Comparison of ENCODE assay signal across 8 cellular contexts in genomic region chr2:42361728-42362298, GRCh38. TPM values are rescaled to one million over a fixed set of nuclear protein-coding genes. Genes with fewer than 3 reads are reported as not detected.
DNase-seq lines count a peak whose midpoint lies in the region; ATAC-seq and TF ChIP-seq lines count a peak whose summit lies in the region.

No MANE protein-coding gene starts in this region.

- in situ Hi-C loops in IMR-90 (cut with MboI; ENCODE audit: low sequenced_read_pairs), result no loop called here

- H3K27ac ChIP-seq in IMR-90 (ENCODE audit: insufficient read depth, low read length), result no peak overlapping the region

- H4K5ac ChIP-seq in IMR-90 (ENCODE audit: low read depth, low read length), result no peak overlapping the region

- H2BK15ac ChIP-seq in IMR-90 (ENCODE audit: low read depth, low read length), result no peak overlapping the region

- H3K4me2 ChIP-seq in IMR-90 (ENCODE audit: low read depth, low read length), result peak overlapping the region; percentile 88

- H2BK120ac ChIP-seq in IMR-90 (ENCODE audit: low read depth, low read length), result no peak overlapping the region

- ATAC-seq in IMR-90 (ENCODE audit: low read depth) (peak; percentile 0; the same call in 1 of the 2 replicates), naive B cell (ENCODE audit: low read depth in 2 of 2) (no peak), HG03521 (IDR thresholded peaks at IDR 0.05; ENCODE audit: unreplicated experiment) (no peak)

- peaks cover 11 to 31% of the 10 kb centered on the region in 2 experiments for H3K79me1 ChIP-seq in IMR-90 (ENCODE audit: low read depth in 1 of 2, low read length in 2 of 2)

- H3K23ac ChIP-seq in IMR-90 (ENCODE audit: low read depth, low read length), result no peak overlapping the region

- no peak overlapping the region for H3K14ac ChIP-seq in IMR-90 (replicated peaks; ENCODE audit: low read depth, low read length)

- H3K4me1 Mint-ChIP-seq in chondrocyte (ENCODE audit: low read depth), result peaks cover 41% of the 10 kb centered on the region
- peaks cover 30 to 51% (median 47%) of the 10 kb centered on the region in 3 donors for H3K4me1 Mint-ChIP-seq in naive B cell

- H2AK9ac ChIP-seq in IMR-90 (replicated peaks; ENCODE audit: low read depth, low read length, poor library complexity), result no peak overlapping the region

- H3K4me1 ChIP-seq in IMR-90 (ENCODE audit: control insufficient read depth, insufficient read depth, low read length), result peaks cover 4% of the 10 kb centered on the region

- no TSS peak for BruUV-seq in IMR-90 (replicated peaks; lab: Mats Ljungman, UMichigan)

- H3K27me3 ChIP-seq in BJ (ENCODE audit: control insufficient read depth, insufficient read depth, low read length) (no peaks in the 10 kb centered on the region), IMR-90 (ENCODE audit: control insufficient read depth, insufficient read depth, low read length) (peaks cover 9% of the 10 kb centered on the region)

- no peak for TF ChIP-seq POLR2A in IMR-90 (IDR thresholded peaks at IDR 0.05; ENCODE audit: low read depth, low read length)

- peaks cover 1% of the 10 kb centered on the region for H3K36me3 Mint-ChIP-seq in chondrocyte (ENCODE audit: low read depth)
- no peaks in the 10 kb centered on the region for H3K36me3 Mint-ChIP-seq in naive B cell

- H3K9me3 Mint-ChIP-seq in chondrocyte (ENCODE audit: low read depth), result no peaks in the 10 kb centered on the region
- H3K9me3 Mint-ChIP-seq in naive B cell, result no peaks in the 10 kb centered on the region

- peak overlapping the region; percentile 13 to 58; a peak in 2 of 4 replicates for H4K8ac ChIP-seq in IMR-90 (ENCODE audit: low read depth in 2 of 2, low read length in 2 of 2)

- H3K18ac ChIP-seq in IMR-90 (ENCODE audit: low read depth, low read length), result no peak overlapping the region

- POLR2A ChIA-PET in BJ (lab: Charles Lee) (no interaction called here), IMR-90 (lab: Charles Lee; ENCODE audit: unreplicated experiment) (no interaction called here)

- H3K56ac ChIP-seq in IMR-90 (ENCODE audit: extremely low read depth, insufficient read depth, low read length), result no peak overlapping the region

- DNase-seq in BJ (ENCODE audit: low read depth) (no peak), IMR-90 (no peak), chondrocyte (ENCODE audit: low spot score) (no peak), naive B cell (no peak), DMS79 (lab: John Stamatoyannopoulos, UW) (no peak), foreskin melanocyte (no peak), T-helper 9 cell (no peak)

- H3K4ac ChIP-seq in IMR-90 (ENCODE audit: low read depth, low read length), result no peak overlapping the region

- WGBS in IMR-90 (ENCODE audit: extremely low coverage in 2 of 2, insufficient read length in 1 of 2), 2 experiments, result no CpG with 5 or more reads among the region's 6 CpGs

- H3K4me3 Mint-ChIP-seq in chondrocyte (ENCODE audit: unreplicated experiment) (peak overlapping the region; percentile 78), naive B cell (peak overlapping the region; percentile 89 to 98 (median 96))

- H3K9me3 ChIP-seq in IMR-90 (ENCODE audit: control insufficient read depth, insufficient read depth, low read length), result no peaks in the 10 kb centered on the region

- dilution Hi-C loops in IMR-90 (cut with HindIII; ENCODE audit: low sequenced_read_pairs, unreplicated experiment), result no loop called here

- peak overlapping the region; percentile 35; the same call in 1 of the 2 replicates for H3K9ac ChIP-seq in IMR-90 (ENCODE audit: low read depth, low read length)

- H2BK5ac ChIP-seq in IMR-90 (ENCODE audit: low read depth, low read length, poor library complexity, severe bottlenecking), result no peak overlapping the region

- H4K20me1 ChIP-seq in IMR-90 (ENCODE audit: insufficient read depth, low read length), result peaks cover 31% of the 10 kb centered on the region

- intact Hi-C loops in IMR-90 (cut with micrococcal nuclease), result loop anchor here (1.0 to 10.0 kb wide), 4 partner anchors 60 to 507 kb away; no protein-coding TSS in a partner anchor

- TF ChIP-seq RAD21 in IMR-90 (IDR thresholded peaks at IDR 0.05; ENCODE audit: low read length), result no peak

- peak overlapping the region; percentile 8; the same call in 1 of the 2 replicates for H3K4me3 ChIP-seq in BJ (ENCODE audit: low read depth, low read length)
- peak overlapping the region; percentile 31 for H3K4me3 ChIP-seq in IMR-90 (ENCODE audit: insufficient read depth, low read depth, low read length)

- peaks cover 2% of the 10 kb centered on the region for H3K27me3 Mint-ChIP-seq in chondrocyte (ENCODE audit: low read depth)
- H3K27me3 Mint-ChIP-seq in naive B cell, result peaks cover 2 to 8% (median 8%) of the 10 kb centered on the region in 3 donors

- peaks cover 10% of the 10 kb centered on the region for H3K9me1 ChIP-seq in IMR-90 (ENCODE audit: insufficient read depth, low read length)

- TF ChIP-seq CTCF in BJ (IDR thresholded peaks at IDR 0.05; ENCODE audit: insufficient read depth, low read depth, low read length), result no peak
- TF ChIP-seq CTCF in IMR-90 (conservative IDR thresholded peaks at IDR 0.05; ENCODE audit: low read depth, low read length), result no peak
- peak; percentile 58 for TF ChIP-seq CTCF in chondrocyte (IDR thresholded peaks at IDR 0.05)

- no peak overlapping the region for H4K91ac ChIP-seq in IMR-90 (ENCODE audit: insufficient read depth, low read depth, low read length)

- H2AFZ ChIP-seq in IMR-90 (replicated peaks; ENCODE audit: low read length, poor library complexity), result peak overlapping the region; percentile 90

- H2AK5ac ChIP-seq in IMR-90 (ENCODE audit: low read depth, low read length), result no peak overlapping the region

- H3K36me3 ChIP-seq in BJ (ENCODE audit: control insufficient read depth, insufficient read depth, low read length), result no peaks in the 10 kb centered on the region
- H3K36me3 ChIP-seq in IMR-90 (ENCODE audit: control insufficient read depth, insufficient read depth, low read length), result no peaks in the 10 kb centered on the region

- CTCF ChIA-PET in BJ (lab: Yijun Ruan, JAX), result interaction anchor here (1.0 to 3.4 kb wide), 5 partner anchors 16 to 275 kb away, joined by 3 to 12 read pairs (median 3); no protein-coding TSS in a partner anchor
- CTCF ChIA-PET in IMR-90 (lab: Yijun Ruan, JAX), result no interaction called here

- H3K27ac Mint-ChIP-seq in chondrocyte (ENCODE audit: unreplicated experiment) (peak overlapping the region; percentile 100), naive B cell (peak overlapping the region; percentile 94 to 100 (median 99))

- no peak overlapping the region for H2BK20ac ChIP-seq in IMR-90 (ENCODE audit: low read depth, low read length)

TF ChIP-seq in IMR-90, 13 proteins besides CTCF, POLR2A, EP300 and RAD21:
- TF ChIP-seq MAFK (IDR thresholded peaks at IDR 0.05; ENCODE audit: low read depth, low read length) (no peak), FOS (IDR thresholded peaks at IDR 0.05; ENCODE audit: low read depth, low read length) (no peak), MAZ (IDR thresholded peaks at IDR 0.05; ENCODE audit: borderline replicate concordance, low read depth, low read length) (no peak), NFE2L2 (IDR thresholded peaks at IDR 0.05; ENCODE audit: low read depth, low read length) (no peak), RFX5 (IDR thresholded peaks at IDR 0.05; ENCODE audit: low read depth, low read length) (no peak), RCOR1 (IDR thresholded peaks at IDR 0.05; ENCODE audit: insufficient replicate concordance, low read length) (no peak), CEBPB (IDR thresholded peaks at IDR 0.05; ENCODE audit: low read depth, low read length) (no peak), BHLHE40 (IDR thresholded peaks at IDR 0.05; ENCODE audit: low read depth, low read length) (no peak), CHD1 (IDR thresholded peaks at IDR 0.05; ENCODE audit: low read depth, low read length) (no peak), MXI1 (IDR thresholded peaks at IDR 0.05; ENCODE audit: borderline replicate concordance, low read depth, low read length) (no peak), USF2 (IDR thresholded peaks at IDR 0.05; ENCODE audit: low read depth, low read length) (no peak), SMC3 (IDR thresholded peaks at IDR 0.05; ENCODE audit: low read depth, low read length) (no peak)
- TF ChIP-seq, protein P1, sequence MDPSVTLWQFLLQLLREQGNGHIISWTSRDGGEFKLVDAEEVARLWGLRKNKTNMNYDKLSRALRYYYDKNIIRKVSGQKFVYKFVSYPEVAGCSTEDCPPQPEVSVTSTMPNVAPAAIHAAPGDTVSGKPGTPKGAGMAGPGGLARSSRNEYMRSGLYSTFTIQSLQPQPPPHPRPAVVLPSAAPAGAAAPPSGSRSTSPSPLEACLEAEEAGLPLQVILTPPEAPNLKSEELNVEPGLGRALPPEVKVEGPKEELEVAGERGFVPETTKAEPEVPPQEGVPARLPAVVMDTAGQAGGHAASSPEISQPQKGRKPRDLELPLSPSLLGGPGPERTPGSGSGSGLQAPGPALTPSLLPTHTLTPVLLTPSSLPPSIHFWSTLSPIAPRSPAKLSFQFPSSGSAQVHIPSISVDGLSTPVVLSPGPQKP (IDR thresholded peaks at IDR 0.05; ENCODE audit: borderline replicate concordance, low read depth, low read length), result no peak
TF ChIP-seq in IMR-90: peak in this region for 0.

RNA-seq across cellular contexts. Expression of gene COX7A2L, which starts 0.8 kb away (rescaled TPM):
- 153 and 200 TPM in 2 replicates for polyA plus RNA-seq in BJ (2011; rRNA removed)
- polyA minus RNA-seq in BJ (2011; rRNA and poly(A)+ RNA removed), result 48.4 and 66.9 TPM in 2 replicates
- 123 and 192 TPM in 2 replicates for total RNA-seq in IMR-90 (2012; rRNA removed)
- polyA plus RNA-seq in IMR-90 (2012; rRNA removed), result 97.5 and 132 TPM in 2 replicates
- polyA plus RNA-seq in IMR-90 (2012; cell fraction: cytosol; rRNA removed), result 77.9 and 131 TPM in 2 replicates
- polyA plus RNA-seq in IMR-90 (2012; cell fraction: nucleus; rRNA removed; ENCODE audit: low replicate concordance), result 18.4 and 53.3 TPM in 2 replicates
- 79.5 to 105 TPM (median 102 TPM) in 3 replicates for total RNA-seq in chondrocyte
- 100 to 1,000 TPM; 120 to 219 (median 138) TPM for polyA plus RNA-seq in naive B cell (ENCODE audit: low read depth in 6 of 6)
